In the genomic region with DNA sequence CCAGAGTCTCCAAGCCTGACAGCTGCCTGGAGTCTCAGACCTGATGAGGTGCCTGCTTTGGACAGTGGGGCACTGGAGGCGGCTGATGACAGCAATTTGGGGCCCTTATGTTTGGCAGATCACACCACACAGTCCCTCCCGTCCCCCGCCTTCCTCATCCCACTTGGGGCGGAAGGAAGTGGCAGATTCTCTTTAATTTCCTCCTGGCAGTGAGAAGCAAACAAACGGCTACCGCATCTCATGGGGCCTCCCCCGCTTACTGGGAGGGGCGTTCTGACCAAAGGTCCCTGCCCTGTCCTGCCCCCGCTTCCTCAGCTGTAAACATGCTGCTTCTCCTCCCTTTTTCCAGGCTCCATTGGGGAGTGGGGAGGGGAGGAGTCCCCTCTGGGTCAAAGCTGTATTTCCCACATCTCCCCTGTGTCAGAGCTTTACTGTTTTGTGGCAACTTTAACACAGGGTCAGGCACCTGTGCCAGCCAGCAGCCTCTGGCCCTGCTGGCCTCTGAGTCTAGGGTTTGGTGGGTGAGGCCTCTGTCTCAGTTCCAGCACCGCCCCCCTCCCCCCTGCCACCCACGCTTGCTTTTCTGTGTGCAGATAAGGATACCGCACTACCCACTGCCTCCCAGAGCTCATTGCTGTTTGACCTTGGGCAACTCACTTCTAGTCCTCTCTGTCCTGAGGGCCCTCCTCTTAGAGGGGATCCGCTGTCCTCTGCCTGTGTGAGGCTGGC, we compare ENCODE assay signal across 9 cellular contexts. TPM values are rescaled to one million over a fixed set of nuclear protein-coding genes. Genes with fewer than 3 reads are reported as not detected.
A peak's percentile ranks its signal among the peaks of the same experiment; 100 is the strongest.
DNase-seq lines count a peak whose midpoint lies in the region; ATAC-seq and TF ChIP-seq lines count a peak whose summit lies in the region.
"Had no signal": no experiment of that assay in that cellular context is flagged by ENCODE, and none has a peak within 500 bp of the region (broad histone marks: within the 10 kb centered on the region; RNA-seq: fewer than 3 reads in every experiment).

No MANE protein-coding gene starts in this region.

- H3K27ac ChIP-seq in subcutaneous abdominal adipose tissue (ENCODE audit: low read depth, low read length) = peak overlapping the region; percentile 86
- H3K27ac ChIP-seq: epithelial cell of prostate had no signal

- peaks cover 19 to 89% (median 77%) of the 10 kb centered on the region in 5 donors for H3K4me1 ChIP-seq in subcutaneous abdominal adipose tissue (ENCODE audit: control insufficient read depth in 5 of 5, insufficient read depth in 5 of 5, low read length in 5 of 5)

- intact Hi-C loops in dendritic cell treated with granulocyte-macrophage colony-stimulating factor and Interleukin-4, amounts not matched to agents 40 ng/mL and 50 ng/mL, for 4 days (cut with micrococcal nuclease) = no loop called here

- peaks cover 90% of the 10 kb centered on the region for H3K4me1 Mint-ChIP-seq in dendritic cell treated with granulocyte-macrophage colony-stimulating factor and Interleukin-4, amounts not matched to agents 40 ng/mL and 50 ng/mL, for 4 days (ENCODE audit: low read depth)
- peaks cover 80 to 81% of the 10 kb centered on the region in 2 donors for H3K4me1 Mint-ChIP-seq in natural killer cell treated with Interleukin-12 subunit alpha and Interleukin-12 subunit beta and Interleukin-15 and Interleukin-18, amount 100 ng/mL, for 72 hours (ENCODE audit: low read depth in 2 of 2)

- H3K4me3 ChIP-seq in subcutaneous abdominal adipose tissue (ENCODE audit: low read depth in 1 of 5, low read length in 5 of 5) = peak overlapping the region in 3 of 5 donors; percentile 4 to 35 (median 19)

- H3K27me3 ChIP-seq in subcutaneous abdominal adipose tissue (ENCODE audit: control insufficient read depth in 5 of 5, insufficient read depth in 4 of 5, low read length in 5 of 5) = no peaks in the 10 kb centered on the region

- H3K27ac Mint-ChIP-seq in dendritic cell treated with granulocyte-macrophage colony-stimulating factor and Interleukin-4, amounts not matched to agents 40 ng/mL and 50 ng/mL, for 4 days = peak overlapping the region; percentile 96
- peak overlapping the region; percentile 93 to 95 for H3K27ac Mint-ChIP-seq in natural killer cell treated with Interleukin-12 subunit alpha and Interleukin-12 subunit beta and Interleukin-15 and Interleukin-18, amount 100 ng/mL, for 72 hours

- peak; percentile 73 for DNase-seq in activated CD4-positive, CD25-positive, alpha-beta regulatory T cell treated with anti-CD3 and anti-CD28 coated beads, Interleukin-2, amount 50 U/mL, for 72 hours
- DNase-seq in natural killer cell treated with Interleukin-12 subunit alpha and Interleukin-12 subunit beta and Interleukin-15 and Interleukin-18, amount 100 ng/mL, for 72 hours (ENCODE audit: low spot score) = peak; percentile 88
- DNase-seq in NCI-H774 (lab: John Stamatoyannopoulos, UW) = no peak

- H3K9me3 ChIP-seq in subcutaneous abdominal adipose tissue (ENCODE audit: control insufficient read depth in 5 of 5, low read length in 5 of 5) = no peaks in the 10 kb centered on the region

- peak overlapping the region; percentile 51 for H3K4me3 Mint-ChIP-seq in dendritic cell treated with granulocyte-macrophage colony-stimulating factor and Interleukin-4, amounts not matched to agents 40 ng/mL and 50 ng/mL, for 4 days
- peak overlapping the region; percentile 72 for H3K4me3 Mint-ChIP-seq in natural killer cell treated with Interleukin-12 subunit alpha and Interleukin-12 subunit beta and Interleukin-15 and Interleukin-18, amount 100 ng/mL, for 72 hours

- ATAC-seq in natural killer cell treated with Interleukin-12 subunit alpha and Interleukin-12 subunit beta and Interleukin-15 and Interleukin-18, amount 100 ng/mL, for 72 hours = peak; percentile 67 to 75
- ATAC-seq in GM18520 (IDR thresholded peaks at IDR 0.05; ENCODE audit: unreplicated experiment) (no peak), HG02678 (IDR thresholded peaks at IDR 0.05; ENCODE audit: unreplicated experiment) (no peak)

- peaks cover 0 to 24% (median 19%) of the 10 kb centered on the region in 5 donors for H3K36me3 ChIP-seq in subcutaneous abdominal adipose tissue (ENCODE audit: control insufficient read depth in 5 of 5, insufficient read depth in 5 of 5, low read length in 5 of 5)

- H3K9ac ChIP-seq in subcutaneous abdominal adipose tissue (ENCODE audit: low read length in 5 of 5) = peak overlapping the region in 2 of 5 donors; percentile 9 to 54

- peak; percentile 21 for TF ChIP-seq POLR2A in GM15510 (IDR thresholded peaks at IDR 0.05; ENCODE audit: borderline replicate concordance, extremely low read depth, insufficient read length)

- peaks cover 41% of the 10 kb centered on the region for H3K36me3 Mint-ChIP-seq in dendritic cell treated with granulocyte-macrophage colony-stimulating factor and Interleukin-4, amounts not matched to agents 40 ng/mL and 50 ng/mL, for 4 days (ENCODE audit: low read depth)
- peaks cover 6% of the 10 kb centered on the region for H3K36me3 Mint-ChIP-seq in natural killer cell treated with Interleukin-12 subunit alpha and Interleukin-12 subunit beta and Interleukin-15 and Interleukin-18, amount 100 ng/mL, for 72 hours

- no peaks in the 10 kb centered on the region for H3K9me3 Mint-ChIP-seq in dendritic cell treated with granulocyte-macrophage colony-stimulating factor and Interleukin-4, amounts not matched to agents 40 ng/mL and 50 ng/mL, for 4 days
- no peaks in the 10 kb centered on the region for H3K9me3 Mint-ChIP-seq in natural killer cell treated with Interleukin-12 subunit alpha and Interleukin-12 subunit beta and Interleukin-15 and Interleukin-18, amount 100 ng/mL, for 72 hours

- H3K27me3 Mint-ChIP-seq in dendritic cell treated with granulocyte-macrophage colony-stimulating factor and Interleukin-4, amounts not matched to agents 40 ng/mL and 50 ng/mL, for 4 days = no peaks in the 10 kb centered on the region
- H3K27me3 Mint-ChIP-seq in natural killer cell treated with Interleukin-12 subunit alpha and Interleukin-12 subunit beta and Interleukin-15 and Interleukin-18, amount 100 ng/mL, for 72 hours = no peaks in the 10 kb centered on the region

RNA-seq across cellular contexts. Expression of a gene that starts 5.4 kb away (rescaled TPM):
- total RNA-seq in natural killer cell treated with Interleukin-12 subunit alpha and Interleukin-12 subunit beta and Interleukin-15 and Interleukin-18, amount 100 ng/mL, for 72 hours = 100 to 1,000 TPM in 1 of 2 donors, 10 to 100 TPM in 1; 91.9 to 131 TPM

RNA-seq across cellular contexts. Expression of a gene that starts 56.7 kb away (rescaled TPM):
- total RNA-seq in natural killer cell treated with Interleukin-12 subunit alpha and Interleukin-12 subunit beta and Interleukin-15 and Interleukin-18, amount 100 ng/mL, for 72 hours = 10 to 100 TPM; 23.3 to 43.5 TPM

RNA-seq across cellular contexts. Expression of a gene that starts 56.7 kb away (rescaled TPM):
- 10 to 100 TPM; 16.2 to 20.1 TPM for total RNA-seq in natural killer cell treated with Interleukin-12 subunit alpha and Interleukin-12 subunit beta and Interleukin-15 and Interleukin-18, amount 100 ng/mL, for 72 hours

Comparison
In these comparisons a context has a peak if more than half of its experiments do, and no peak if none do; other contexts are left out.
1. ATAC-seq: peak in natural killer cell treated with Interleukin-12 subunit alpha and Interleukin-12 subunit beta and Interleukin-15 and Interleukin-18, amount 100 ng/mL, for 72 hours (2 of 2); none in GM18520 (single experiment) and HG02678 (single experiment).